ENCODE assay signal across 1 cellular context in genomic region chr17:55286681-55287589, GRCh38.
TF ChIP-seq lines count a peak whose summit lies in the region.

No MANE protein-coding gene starts in this region.

TF ChIP-seq in HepG2, 621 proteins besides CTCF, POLR2A, EP300 and RAD21 (continued from another document and continues in another):
- TF ChIP-seq ZNF142 (CRISPR knock-in tag; IDR thresholded peaks at IDR 0.05), result peak; percentile 91
- TF ChIP-seq REPIN1 (CRISPR knock-in tag; IDR thresholded peaks at IDR 0.05; ENCODE audit: borderline replicate concordance, low read depth), result peak; percentile 92
- no peak for TF ChIP-seq BORCS8-MEF2B (CRISPR knock-in tag; IDR thresholded peaks at IDR 0.05)
- peak; percentile 59; the same call in 1 of the 2 replicates for TF ChIP-seq ZBTB21 (CRISPR knock-in tag; IDR thresholded peaks at IDR 0.05)
- TF ChIP-seq MYNN (CRISPR knock-in tag; IDR thresholded peaks at IDR 0.05; ENCODE audit: low read depth), result 0 out of 2 replicates have a peak, but pooled peaks have one; percentile 64
- TF ChIP-seq GTF3A (CRISPR knock-in tag; conservative IDR thresholded peaks at IDR 0.05), result no peak
- TF ChIP-seq UBTF (CRISPR knock-in tag; IDR thresholded peaks at IDR 0.05), result peak; percentile 6; the same call in 1 of the 2 replicates
- peak; percentile 100 for TF ChIP-seq ARID3A (IDR thresholded peaks at IDR 0.05; ENCODE audit: low read depth, low read length)
- TF ChIP-seq ZFX (CRISPR knock-in tag; IDR thresholded peaks at IDR 0.05; ENCODE audit: low read depth), result no peak; the same call in 1 of the 2 replicates
- peak; percentile 63; the same call in 1 of the 2 replicates for TF ChIP-seq MIER2 (CRISPR knock-in tag; IDR thresholded peaks at IDR 0.05)
- peak; percentile 90 for TF ChIP-seq ZBTB43 (CRISPR knock-in tag; conservative IDR thresholded peaks at IDR 0.05)
- peak; percentile 34; the same call in 1 of the 2 replicates for TF ChIP-seq MTA1 (CRISPR knock-in tag; IDR thresholded peaks at IDR 0.05; ENCODE audit: borderline replicate concordance)
- peak; percentile 42; the same call in 1 of the 2 replicates for TF ChIP-seq ZNF121 (CRISPR knock-in tag; IDR thresholded peaks at IDR 0.05)
- peak; percentile 87 for TF ChIP-seq SP5 (CRISPR knock-in tag; IDR thresholded peaks at IDR 0.05; ENCODE audit: borderline replicate concordance, low read depth)
- no peak for TF ChIP-seq GLI4 (CRISPR knock-in tag; IDR thresholded peaks at IDR 0.05; ENCODE audit: borderline replicate concordance)
- peak; percentile 96 for TF ChIP-seq BHLHE40 (IDR thresholded peaks at IDR 0.05; ENCODE audit: low read length)
- no peak for TF ChIP-seq SRSF1 (optimal IDR thresholded peaks at IDR 0.05; ENCODE audit: low read depth, low read length)
- no peak for TF ChIP-seq TERF1 (CRISPR knock-in tag; IDR thresholded peaks at IDR 0.05)
- no peak for TF ChIP-seq TSC22D2 (CRISPR knock-in tag; IDR thresholded peaks at IDR 0.05; ENCODE audit: borderline replicate concordance)
- peak; percentile 97 for TF ChIP-seq IKZF5 (CRISPR knock-in tag; IDR thresholded peaks at IDR 0.05)
- TF ChIP-seq ZNF629 (CRISPR knock-in tag; conservative IDR thresholded peaks at IDR 0.05), result 0 out of 2 replicates have a peak, but pooled peaks have one; percentile 21
- peak; percentile 99 for TF ChIP-seq CREM (IDR thresholded peaks at IDR 0.05)
- no peak for TF ChIP-seq CREM (CRISPR knock-in tag; IDR thresholded peaks at IDR 0.05)
- peak; percentile 29 for TF ChIP-seq CBX1 (IDR thresholded peaks at IDR 0.05; ENCODE audit: low read depth)
- TF ChIP-seq AGO2 (optimal IDR thresholded peaks at IDR 0.05; ENCODE audit: low read depth, low read length), result no peak
- peak; percentile 29; the same call in 1 of the 2 replicates for TF ChIP-seq ZNF343 (CRISPR knock-in tag; IDR thresholded peaks at IDR 0.05)
- no peak for TF ChIP-seq THAP8 (CRISPR knock-in tag; IDR thresholded peaks at IDR 0.05; ENCODE audit: borderline replicate concordance)
- peak; percentile 94; the same call in 1 of the 2 replicates for TF ChIP-seq RFXANK (CRISPR knock-in tag; IDR thresholded peaks at IDR 0.05)
- TF ChIP-seq THRA (CRISPR knock-in tag; IDR thresholded peaks at IDR 0.05; ENCODE audit: borderline replicate concordance), result peak; percentile 100
- no peak for TF ChIP-seq ZNF276 (CRISPR knock-in tag; IDR thresholded peaks at IDR 0.05; ENCODE audit: low read depth)
- TF ChIP-seq HOXA5 (CRISPR knock-in tag; IDR thresholded peaks at IDR 0.05), result peak; percentile 93
- no peak for TF ChIP-seq ZNF460 (CRISPR knock-in tag; IDR thresholded peaks at IDR 0.05; ENCODE audit: borderline replicate concordance)
- TF ChIP-seq HNF4G (IDR thresholded peaks at IDR 0.05; ENCODE audit: borderline replicate concordance, low read depth, low read length), result peak; percentile 88
- TF ChIP-seq HNF4G (CRISPR knock-in tag; IDR thresholded peaks at IDR 0.05; ENCODE audit: borderline replicate concordance, low read depth), result peak; percentile 29; the same call in 1 of the 2 replicates
- TF ChIP-seq ZNF333 (CRISPR knock-in tag; IDR thresholded peaks at IDR 0.05; ENCODE audit: borderline replicate concordance), result no peak
